Comparison of ENCODE assay signal across 27 cellular contexts in the genomic region with DNA sequence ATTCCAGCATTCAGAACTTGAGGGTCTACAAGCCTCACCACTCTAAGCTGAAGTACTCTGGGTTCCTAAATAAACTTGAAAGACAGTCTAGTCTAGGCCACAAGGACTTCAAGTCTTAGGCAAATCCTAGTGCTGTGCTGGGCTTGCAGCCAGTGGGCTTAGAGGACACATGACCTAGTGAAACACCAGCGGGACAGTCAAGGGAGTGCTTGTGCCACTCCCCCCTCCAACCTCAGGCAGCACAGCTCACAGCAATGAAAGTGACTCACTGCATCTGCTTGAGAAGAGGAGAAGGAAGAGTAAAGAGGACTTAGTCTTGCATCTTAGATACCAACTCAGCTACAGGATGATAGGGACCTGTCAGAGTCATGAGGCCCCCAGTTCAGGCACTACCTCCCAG.
"Had no signal": no experiment of that assay in that cellular context is flagged by ENCODE, and none has a peak within 500 bp of the region (broad histone marks: within the 10 kb centered on the region; RNA-seq: fewer than 3 reads in every experiment).

No MANE protein-coding gene starts in this region.

- ATAC-seq: activated CD8-positive, alpha-beta memory T cell treated with anti-CD3 and anti-CD28 coated beads, Interleukin-2, amount 10 ng/mL, durations not matched to agents 7 days and 5 days; activated CD8-positive, alpha-beta T cell treated with anti-CD3 and anti-CD28 coated beads for 36 hours; natural killer cell; upper lobe of right lung had no signal

- H3K4me1 Mint-ChIP-seq: activated CD4-positive, alpha-beta T cell treated with anti-CD3 and anti-CD28 coated beads, Interleukin-2, amount 10 ng/mL, durations not matched to agents 7 days and 5 days; activated CD8-positive, alpha-beta memory T cell treated with anti-CD3 and anti-CD28 coated beads, Interleukin-2, amount 10 ng/mL, durations not matched to agents 7 days and 5 days; activated naive CD4-positive, alpha-beta T cell treated with anti-CD3 and anti-CD28 coated beads, Interleukin-2, amount 50 U/mL, for 24 hours; central memory CD8-positive, alpha-beta T cell; natural killer cell had no signal

- H3K4me3 Mint-ChIP-seq: activated CD4-positive, alpha-beta T cell treated with anti-CD3 and anti-CD28 coated beads, Interleukin-2, amount 10 ng/mL, durations not matched to agents 7 days and 5 days; activated CD8-positive, alpha-beta memory T cell treated with anti-CD3 and anti-CD28 coated beads, Interleukin-2, amount 10 ng/mL, durations not matched to agents 7 days and 5 days; activated CD8-positive, alpha-beta T cell treated with anti-CD3 and anti-CD28 coated beads for 36 hours; activated naive CD4-positive, alpha-beta T cell treated with anti-CD3 and anti-CD28 coated beads, Interleukin-2, amount 50 U/mL, for 24 hours; activated T-helper 1 cell treated with anti-CD3 and anti-CD28 coated beads, Interleukin-12 subunit alpha, Interleukin-12 subunit beta, Interleukin-2, Interleukin-4 antibody, amounts not matched to agents 30 ng/mL and 10 ng/mL and 1 ng/mL, durations not matched to agents 14 hours and 24 hours and 36 hours; central memory CD8-positive, alpha-beta T cell; endodermal cell; natural killer cell; stimulated activated naive CD8-positive, alpha-beta T cell treated with anti-CD3 and anti-CD28 coated beads, Interleukin-15, Interleukin-2, amounts not matched to agents 100 ng/mL and 50 ng/mL, for 24 hours had no signal

- H3K36me3 Mint-ChIP-seq: activated CD8-positive, alpha-beta memory T cell treated with anti-CD3 and anti-CD28 coated beads, Interleukin-2, amount 10 ng/mL, durations not matched to agents 7 days and 5 days; activated naive CD4-positive, alpha-beta T cell treated with anti-CD3 and anti-CD28 coated beads, Interleukin-2, amount 50 U/mL, for 24 hours; natural killer cell had no signal

- H3K27ac ChIP-seq: coronary artery, hepatocyte, left ventricle myocardium inferior, ovary, prostate gland, right atrium auricular region, thyroid gland, upper lobe of right lung, WERI-Rb-1 had no signal

- H3K27me3 ChIP-seq: hepatocyte, ovary, right atrium auricular region, thyroid gland, upper lobe of right lung had no signal

- H3K27ac Mint-ChIP-seq: activated CD4-positive, alpha-beta T cell treated with anti-CD3 and anti-CD28 coated beads, Interleukin-2, amount 10 ng/mL, durations not matched to agents 7 days and 5 days; activated CD8-positive, alpha-beta memory T cell treated with anti-CD3 and anti-CD28 coated beads, Interleukin-2, amount 10 ng/mL, durations not matched to agents 7 days and 5 days; activated CD8-positive, alpha-beta T cell treated with anti-CD3 and anti-CD28 coated beads for 36 hours; activated naive CD4-positive, alpha-beta T cell treated with anti-CD3 and anti-CD28 coated beads, Interleukin-2, amount 50 U/mL, for 24 hours; activated T-helper 1 cell treated with anti-CD3 and anti-CD28 coated beads, Interleukin-12 subunit alpha, Interleukin-12 subunit beta, Interleukin-2, Interleukin-4 antibody, amounts not matched to agents 30 ng/mL and 10 ng/mL and 1 ng/mL, durations not matched to agents 14 hours and 24 hours and 36 hours; endodermal cell; natural killer cell; stimulated activated naive CD8-positive, alpha-beta T cell treated with anti-CD3 and anti-CD28 coated beads, Interleukin-15, Interleukin-2, amounts not matched to agents 100 ng/mL and 50 ng/mL, for 24 hours had no signal

- DNase-seq: activated CD4-positive, alpha-beta T cell treated with anti-CD3 and anti-CD28 coated beads, Interleukin-2, amount 10 ng/mL, durations not matched to agents 7 days and 5 days; activated CD4-positive, CD25-positive, alpha-beta regulatory T cell treated with anti-CD3 and anti-CD28 coated beads, Interleukin-2, amount 50 U/mL, for 72 hours; activated CD8-positive, alpha-beta memory T cell treated with anti-CD3 and anti-CD28 coated beads, Interleukin-2, amount 10 ng/mL, durations not matched to agents 7 days and 5 days; activated CD8-positive, alpha-beta T cell treated with anti-CD3 and anti-CD28 coated beads for 36 hours; activated gamma-delta T cell; aorta; endodermal cell; glutamatergic neuron; left ventricle myocardium inferior; mammary epithelial cell; midbrain; natural killer cell; ovary; stimulated activated CD4-positive, alpha-beta T cell treated with anti-CD3 and anti-CD28 coated beads, Interleukin-12 subunit alpha, Interleukin-12 subunit beta, amount 100 ng/mL, for 4 hours; stimulated activated CD4-positive, alpha-beta T cell treated with anti-CD3 and anti-CD28 coated beads, Interleukin-4, amount 100 ng/mL, for 4 hours; substantia nigra; thyroid gland; upper lobe of right lung; WERI-Rb-1 had no signal

- H3K9me3 Mint-ChIP-seq: activated CD8-positive, alpha-beta T cell treated with anti-CD3 and anti-CD28 coated beads for 36 hours; activated naive CD4-positive, alpha-beta T cell treated with anti-CD3 and anti-CD28 coated beads, Interleukin-2, amount 50 U/mL, for 24 hours; activated T-helper 1 cell treated with anti-CD3 and anti-CD28 coated beads, Interleukin-12 subunit alpha, Interleukin-12 subunit beta, Interleukin-2, Interleukin-4 antibody, amounts not matched to agents 30 ng/mL and 10 ng/mL and 1 ng/mL, durations not matched to agents 14 hours and 24 hours and 36 hours; endodermal cell had no signal

- H3K79me2 ChIP-seq: hepatocyte had no signal

- H3K9me3 ChIP-seq: ovary, prostate gland, right atrium auricular region, thyroid gland, upper lobe of right lung had no signal

- H3K36me3 ChIP-seq: left ventricle myocardium inferior, ovary, prostate gland, right atrium auricular region, thyroid gland, upper lobe of right lung, WERI-Rb-1 had no signal

- H3K4me1 ChIP-seq: left ventricle myocardium inferior, prostate gland, right atrium auricular region, thyroid gland, upper lobe of right lung had no signal

- H3K4me3 ChIP-seq: coronary artery, hepatocyte, left ventricle myocardium inferior, ovary, prostate gland, right atrium auricular region, thyroid gland, upper lobe of right lung had no signal

- H2AFZ ChIP-seq: hepatocyte had no signal

- H3K4me2 ChIP-seq: hepatocyte had no signal
